In genomic region chr10:69337312-69338132, GRCh38 we compare ENCODE assay signal across 7 cellular contexts. TPM values are rescaled to one million over a fixed set of nuclear protein-coding genes. Genes with fewer than 3 reads are reported as not detected.
DNase-seq lines count a peak whose midpoint lies in the region; ATAC-seq and TF ChIP-seq lines count a peak whose summit lies in the region.

No MANE protein-coding gene starts in this region.

- H3K27me3 Mint-ChIP-seq in HFFc6 (ENCODE audit: insufficient read depth) (no peaks in the 10 kb centered on the region), osteocyte (ENCODE audit: unreplicated experiment) (no peaks in the 10 kb centered on the region)

- peak overlapping the region; percentile 99 for H3K27ac ChIP-seq in RWPE1

- CTCF ChIA-PET in RWPE1 (lab: Yijun Ruan, JAX) = interaction anchor here (0.6 to 1.5 kb wide), 3 partner anchors 10 to 1883 kb away, joined by 3 read pairs; no protein-coding TSS in a partner anchor

- DNase-seq in HFFc6 (peak; percentile 93), RWPE1 (ENCODE audit: low spot score) (peak; percentile 96), fibroblast of pulmonary artery (ENCODE audit: low read depth) (peak; percentile 95), osteocyte (ENCODE audit: extremely low spot score, unreplicated experiment) (no peak), 8988T (no peak)
- DNase-seq in activated CD4-positive, CD25-positive, alpha-beta regulatory T cell (lab: John Stamatoyannopoulos, UW) = no peak

- no peak for TF ChIP-seq CTCF in HFFc6 (IDR thresholded peaks at IDR 0.05)
- TF ChIP-seq CTCF in RWPE1 (conservative IDR thresholded peaks at IDR 0.05; ENCODE audit: low read depth) = no peak
- no peak for TF ChIP-seq CTCF in fibroblast of pulmonary artery (IDR thresholded peaks at IDR 0.05; ENCODE audit: low read length, missing control alignments)
- TF ChIP-seq CTCF in osteocyte (IDR thresholded peaks at IDR 0.05) = no peak

- POLR2A ChIA-PET in RWPE1 (lab: Yijun Ruan, JAX; ENCODE audit: low non-redundant PET) = interaction anchor here (1.9 kb wide), 1 partner anchor 10 kb away, joined by 7 read pairs; no protein-coding TSS in a partner anchor

- H3K9me3 Mint-ChIP-seq in HFFc6 = no peaks in the 10 kb centered on the region
- no peaks in the 10 kb centered on the region for H3K9me3 Mint-ChIP-seq in osteocyte (ENCODE audit: unreplicated experiment)

- H3K36me3 Mint-ChIP-seq in HFFc6 (ENCODE audit: low read depth) (peaks cover 20% of the 10 kb centered on the region), osteocyte (ENCODE audit: unreplicated experiment) (no peaks in the 10 kb centered on the region)

- no peak for ATAC-seq in GM19452 (IDR thresholded peaks at IDR 0.05; ENCODE audit: unreplicated experiment)

- peak overlapping the region; percentile 75 for H3K4me3 Mint-ChIP-seq in HFFc6
- H3K4me3 Mint-ChIP-seq in osteocyte (ENCODE audit: unreplicated experiment) = peak overlapping the region; percentile 32

- H3K4me1 Mint-ChIP-seq in HFFc6 (ENCODE audit: low read depth) = peaks cover 88% of the 10 kb centered on the region
- H3K4me1 Mint-ChIP-seq in osteocyte (ENCODE audit: unreplicated experiment) = peaks cover 52% of the 10 kb centered on the region

- H3K4me3 ChIP-seq in fibroblast of pulmonary artery (replicated peaks; ENCODE audit: low read depth, low read length) = no peak overlapping the region

- peak overlapping the region; percentile 85 for H3K27ac Mint-ChIP-seq in HFFc6
- H3K27ac Mint-ChIP-seq in osteocyte (ENCODE audit: unreplicated experiment) = peak overlapping the region; percentile 82

RNA-seq across cellular contexts. Expression of gene HK1, which starts 59.2 kb away (rescaled TPM):
- total RNA-seq in HFFc6 (2021; fragmentation: NEBNext Ultra II Directional; extraction: Animal tissue kit (Norgen Biotek cat#: 25700)) = 100 to 1,000 TPM; 149 to 158 (median 155) TPM
- total RNA-seq in osteocyte = 59.4 and 61.3 TPM in 2 replicates

Comparison
In these comparisons a context has a peak if more than half of its experiments do, and no peak if none do; other contexts are left out.
1. DNase-seq: peak in HFFc6 (single experiment), RWPE1 (single experiment) and fibroblast of pulmonary artery (single experiment); none in osteocyte (single experiment), 8988T (single experiment) and activated CD4-positive, CD25-positive, alpha-beta regulatory T cell (0 of 4).